ENCODE assay signal across 8 cellular contexts in the genomic region with DNA sequence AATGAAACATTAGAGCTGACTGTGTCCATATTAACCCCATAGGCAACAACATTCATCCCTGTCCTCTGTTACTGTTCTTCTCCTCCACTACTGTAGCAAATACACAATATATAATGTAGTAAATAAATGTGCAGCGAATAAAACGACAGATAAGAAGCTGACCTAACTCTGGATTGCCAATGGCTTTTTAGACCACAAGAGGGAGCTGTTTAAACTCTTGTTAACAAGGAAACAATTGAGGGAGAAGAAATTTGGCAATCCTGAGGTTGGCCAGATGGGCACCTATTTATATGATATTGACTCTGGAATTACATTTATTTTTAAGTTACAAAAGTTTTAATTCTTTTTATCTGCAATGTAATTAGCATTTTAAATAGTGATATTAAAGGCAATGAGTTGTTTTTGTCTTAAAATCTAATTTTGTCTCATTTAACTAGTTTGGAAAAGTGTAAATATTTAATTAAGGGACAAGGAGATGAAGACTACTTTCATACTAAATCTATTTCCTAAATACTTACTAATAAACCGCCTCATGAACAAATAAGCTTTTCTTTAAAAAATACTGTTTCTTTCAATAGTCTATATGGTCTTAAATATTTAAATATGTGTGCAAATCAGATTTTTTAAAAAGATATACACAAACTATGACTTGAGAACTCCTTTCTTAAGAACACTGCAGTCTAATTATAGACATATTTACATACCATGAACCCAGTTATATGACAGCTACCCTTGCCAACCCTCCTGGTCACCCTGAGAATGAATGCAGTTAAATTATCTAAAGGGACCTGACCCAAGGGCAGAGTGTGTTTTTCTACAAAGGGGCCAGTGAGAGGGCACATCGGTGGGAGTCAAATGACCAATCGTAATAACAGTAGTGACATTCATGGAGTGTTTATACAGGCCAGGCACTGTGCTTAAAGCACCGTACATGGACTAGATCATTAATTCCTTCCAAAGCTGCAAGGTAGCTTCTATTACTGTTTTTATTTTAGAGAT. TPM values are rescaled to one million over a fixed set of nuclear protein-coding genes. Genes with fewer than 3 reads are reported as not detected.
DNase-seq lines count a peak whose midpoint lies in the region; ATAC-seq and TF ChIP-seq lines count a peak whose summit lies in the region.

No MANE protein-coding gene starts in this region.

- H3K36me3 Mint-ChIP-seq in activated T-cell treated with anti-CD3 and anti-CD28 coated beads, Interleukin-2, amount 50 U/mL, for 4 hours (ENCODE audit: insufficient read depth) = no peaks in the 10 kb centered on the region
- no peaks in the 10 kb centered on the region for H3K36me3 Mint-ChIP-seq in T-helper 17 cell (ENCODE audit: low read depth)

- peaks cover 4% of the 10 kb centered on the region; the same call in 1 of the 2 replicates for H3K9me3 ChIP-seq in HAP-1
- no peaks in the 10 kb centered on the region for H3K9me3 ChIP-seq in T-helper 17 cell (ENCODE audit: control insufficient read depth, low read length, poor library complexity, severe bottlenecking)
- H3K9me3 ChIP-seq in parathyroid adenoma (ENCODE audit: control insufficient read depth, low read length) = no peaks in the 10 kb centered on the region

- H3K27ac ChIP-seq in parathyroid adenoma = no peak overlapping the region

- H3K36me3 ChIP-seq in HAP-1 (replicated peaks) = no peaks in the 10 kb centered on the region
- no peaks in the 10 kb centered on the region for H3K36me3 ChIP-seq in parathyroid adenoma (ENCODE audit: control insufficient read depth, insufficient read depth, low read length)

- in situ Hi-C loops in HAP-1 (cut with MboI; ENCODE audit: low sequenced_read_pairs) = loop anchor here (5.0 kb wide), 1 partner anchor 232 kb away; no protein-coding TSS in a partner anchor

- no peaks in the 10 kb centered on the region for H3K9me3 Mint-ChIP-seq in activated T-cell treated with anti-CD3 and anti-CD28 coated beads, Interleukin-2, amount 50 U/mL, for 4 hours

- H2AFZ ChIP-seq in parathyroid adenoma = no peak overlapping the region

- DNase-seq in activated T-cell treated with anti-CD3 and anti-CD28 coated beads for 24 hours (ENCODE audit: low read depth) = peak; percentile 7
- DNase-seq in activated T-cell treated with anti-CD3 and anti-CD28 coated beads, Interleukin-2, amount 50 U/mL, for 4 hours = no peak
- peak; percentile 71 to 75 for DNase-seq in HAP-1 (ENCODE audit: low spot score in 2 of 2)
- peak; percentile 70 for DNase-seq in NCI-H1694 (lab: John Stamatoyannopoulos, UW)
- no peak for DNase-seq in T-helper 17 cell
- DNase-seq in foreskin fibroblast = peak; percentile 54 to 85

- ATAC-seq in activated T-cell treated with anti-CD3 and anti-CD28 coated beads, Interleukin-2, amount 50 U/mL, for 4 hours = no peak
- peak; percentile 47 for ATAC-seq in T-helper 17 cell
- ATAC-seq in HG03521 (IDR thresholded peaks at IDR 0.05; ENCODE audit: unreplicated experiment) = no peak

- peak; percentile 80 for TF ChIP-seq CTCF in foreskin fibroblast (IDR thresholded peaks at IDR 0.05; ENCODE audit: low read depth, low read length)
- peak; percentile 69 for TF ChIP-seq CTCF in parathyroid adenoma (IDR thresholded peaks at IDR 0.05)

- no peak overlapping the region for H3K27ac Mint-ChIP-seq in T-helper 17 cell

- no peak overlapping the region for H3K4me3 Mint-ChIP-seq in activated T-cell treated with anti-CD3 and anti-CD28 coated beads, Interleukin-2, amount 50 U/mL, for 4 hours
- no peak overlapping the region for H3K4me3 Mint-ChIP-seq in T-helper 17 cell

- no peaks in the 10 kb centered on the region for H3K4me1 Mint-ChIP-seq in activated T-cell treated with anti-CD3 and anti-CD28 coated beads, Interleukin-2, amount 50 U/mL, for 4 hours (ENCODE audit: low read depth)
- H3K4me1 Mint-ChIP-seq in T-helper 17 cell = peaks cover 4% of the 10 kb centered on the region

- H3K9ac ChIP-seq in parathyroid adenoma = no peak overlapping the region

- peaks cover 6% of the 10 kb centered on the region for H3K27me3 Mint-ChIP-seq in activated T-cell treated with anti-CD3 and anti-CD28 coated beads, Interleukin-2, amount 50 U/mL, for 4 hours (ENCODE audit: low read depth)
- peaks cover 28% of the 10 kb centered on the region for H3K27me3 Mint-ChIP-seq in T-helper 17 cell

- no peaks in the 10 kb centered on the region for H3K79me2 ChIP-seq in parathyroid adenoma

- H3K4me2 ChIP-seq in parathyroid adenoma (ENCODE audit: low read length) = no peak overlapping the region

- H3K4me1 ChIP-seq in HAP-1 = peaks cover 4% of the 10 kb centered on the region; the same call in 1 of the 2 replicates
- H3K4me1 ChIP-seq in parathyroid adenoma = no peaks in the 10 kb centered on the region

- H3K4me3 ChIP-seq in HAP-1 (no peak overlapping the region), foreskin fibroblast (ENCODE audit: low read depth in 1 of 2, low read length in 2 of 2) (no peak overlapping the region), parathyroid adenoma (ENCODE audit: low read depth, low read length) (no peak overlapping the region)

- H3K27me3 ChIP-seq in HAP-1 (ENCODE audit: low read depth) (no peaks in the 10 kb centered on the region), parathyroid adenoma (ENCODE audit: control insufficient read depth, insufficient read depth, low read length) (no peaks in the 10 kb centered on the region)

RNA-seq across cellular contexts. Expression of gene HPF1, which starts 52.9 kb away (rescaled TPM):
- total RNA-seq in activated T-cell treated with anti-CD3 and anti-CD28 coated beads, Interleukin-2, amount 50 U/mL, for 4 hours = 10 to 100 TPM; 32.0 to 35.3 (median 34.2) TPM
- 10 to 100 TPM in 1 of 2 donors, 1 to 10 TPM in 1; 7.8 to 10.4 TPM for total RNA-seq in T-helper 17 cell

Comparison
In these comparisons a context has a peak if more than half of its experiments do, and no peak if none do; other contexts are left out.
1. DNase-seq: peak in activated T-cell treated with anti-CD3 and anti-CD28 coated beads for 24 hours (single experiment), HAP-1 (2 of 2), NCI-H1694 (single experiment) and foreskin fibroblast (2 of 2); none in activated T-cell treated with anti-CD3 and anti-CD28 coated beads, Interleukin-2, amount 50 U/mL, for 4 hours (single experiment) and T-helper 17 cell (0 of 3).